Comparison of ENCODE assay signal across 23 cellular contexts in genomic region chr1:163084330-163084729, GRCh38. TPM values are rescaled to one million over a fixed set of nuclear protein-coding genes. Genes with fewer than 3 reads are reported as not detected.
DNase-seq lines count a peak whose midpoint lies in the region; ATAC-seq and TF ChIP-seq lines count a peak whose summit lies in the region.
"Had no signal": no experiment of that assay in that cellular context is flagged by ENCODE, and none has a peak within 500 bp of the region (broad histone marks: within the 10 kb centered on the region; RNA-seq: fewer than 3 reads in every experiment).

No MANE protein-coding gene starts in this region.

- TF ChIP-seq EP300 in suprapubic skin (IDR thresholded peaks at IDR 0.05) = no peak

- H3K27ac ChIP-seq in suprapubic skin = no peak overlapping the region
- H3K27ac ChIP-seq: colonic mucosa, ovary, right lobe of liver had no signal

- ATAC-seq in natural killer cell treated with Interleukin-12 subunit alpha and Interleukin-12 subunit beta and Interleukin-15 and Interleukin-18, amount 100 ng/mL, for 72 hours = no peak
- ATAC-seq in HG03135 (IDR thresholded peaks at IDR 0.05; ENCODE audit: unreplicated experiment) = no peak
- ATAC-seq: activated naive CD4-positive, alpha-beta T cell treated with anti-CD3 and anti-CD28 coated beads, Interleukin-2, amount 50 U/mL, for 72 hours; HCT116; naive thymus-derived CD4-positive, alpha-beta T cell; right lobe of liver; T-cell had no signal

- no peaks in the 10 kb centered on the region for H3K4me1 Mint-ChIP-seq in natural killer cell treated with Interleukin-12 subunit alpha and Interleukin-12 subunit beta and Interleukin-15 and Interleukin-18, amount 100 ng/mL, for 72 hours (ENCODE audit: low read depth in 2 of 2)
- H3K4me1 Mint-ChIP-seq: brain; CD4-positive, alpha-beta memory T cell; naive thymus-derived CD4-positive, alpha-beta T cell; T-cell had no signal

- no peak for TF ChIP-seq POLR2A in suprapubic skin (IDR thresholded peaks at IDR 0.05)

- H3K4me1 ChIP-seq in suprapubic skin = peaks cover 5% of the 10 kb centered on the region
- H3K4me1 ChIP-seq: colonic mucosa, right lobe of liver had no signal

- TF ChIP-seq CTCF in suprapubic skin (IDR thresholded peaks at IDR 0.05) = no peak

- DNase-seq in DMS53 treated with DMSO at 0.1 percent for 48 hours (lab: John Stamatoyannopoulos, UW; ENCODE audit: unreplicated experiment) (peak; percentile 90), NCI-H69 (lab: John Stamatoyannopoulos, UW) (peak; percentile 39), dermis blood vessel endothelial cell (peak; percentile 16), myocyte (ENCODE audit: low read depth) (peak; percentile 82), NCI-H1694 (lab: John Stamatoyannopoulos, UW) (no peak), suprapubic skin (ENCODE audit: low spot score in 2 of 2) (no peak)
- no peak for DNase-seq in natural killer cell treated with Interleukin-12 subunit alpha and Interleukin-12 subunit beta and Interleukin-15 and Interleukin-18, amount 100 ng/mL, for 72 hours (ENCODE audit: low spot score)
- DNase-seq: activated CD4-positive, alpha-beta T cell treated with anti-CD3 and anti-CD28 coated beads for 48 hours; CD4-positive, alpha-beta memory T cell; colonic mucosa; DMS79; naive thymus-derived CD4-positive, alpha-beta T cell; NCI-H748 treated with DMSO at 0.1 percent for 48 hours; ovary; right lobe of liver; Right ventricle myocardium superior; stimulated activated CD4-positive, alpha-beta T cell treated with anti-CD3 and anti-CD28 coated beads, Interleukin-15, amount 100 ng/mL, for 24 hours; T-cell had no signal

- no peaks in the 10 kb centered on the region for H3K9me3 ChIP-seq in suprapubic skin
- H3K9me3 ChIP-seq: colonic mucosa, ovary, right lobe of liver had no signal

- no peaks in the 10 kb centered on the region for H3K27me3 ChIP-seq in suprapubic skin
- H3K27me3 ChIP-seq: colonic mucosa, ovary, right lobe of liver had no signal

- H3K4me3 ChIP-seq in suprapubic skin = no peak overlapping the region
- H3K4me3 ChIP-seq: colonic mucosa, ovary, right lobe of liver had no signal

- H3K36me3 Mint-ChIP-seq in natural killer cell treated with Interleukin-12 subunit alpha and Interleukin-12 subunit beta and Interleukin-15 and Interleukin-18, amount 100 ng/mL, for 72 hours = no peaks in the 10 kb centered on the region
- H3K36me3 Mint-ChIP-seq: activated naive CD4-positive, alpha-beta T cell treated with anti-CD3 and anti-CD28 coated beads, Interleukin-2, amount 50 U/mL, for 72 hours; brain; CD4-positive, alpha-beta memory T cell; naive thymus-derived CD4-positive, alpha-beta T cell; T-cell had no signal

- no peaks in the 10 kb centered on the region for H3K36me3 ChIP-seq in suprapubic skin
- H3K36me3 ChIP-seq: colonic mucosa, ovary, right lobe of liver had no signal

- peaks cover 3% of the 10 kb centered on the region for H3K9me3 Mint-ChIP-seq in natural killer cell treated with Interleukin-12 subunit alpha and Interleukin-12 subunit beta and Interleukin-15 and Interleukin-18, amount 100 ng/mL, for 72 hours
- H3K9me3 Mint-ChIP-seq: activated naive CD4-positive, alpha-beta T cell treated with anti-CD3 and anti-CD28 coated beads, Interleukin-2, amount 50 U/mL, for 72 hours; activated T-helper 1 cell treated with anti-CD3 and anti-CD28 coated beads, Interleukin-12 subunit alpha, Interleukin-12 subunit beta, Interleukin-2, Interleukin-4 antibody, amounts not matched to agents 30 ng/mL and 10 ng/mL and 1 ng/mL, durations not matched to agents 14 hours and 24 hours and 36 hours; T-cell had no signal

- H3K4me3 Mint-ChIP-seq in natural killer cell treated with Interleukin-12 subunit alpha and Interleukin-12 subunit beta and Interleukin-15 and Interleukin-18, amount 100 ng/mL, for 72 hours = no peak overlapping the region
- H3K4me3 Mint-ChIP-seq: activated T-helper 1 cell treated with anti-CD3 and anti-CD28 coated beads, Interleukin-12 subunit alpha, Interleukin-12 subunit beta, Interleukin-2, Interleukin-4 antibody, amounts not matched to agents 30 ng/mL and 10 ng/mL and 1 ng/mL, durations not matched to agents 14 hours and 24 hours and 36 hours; brain; CD4-positive, alpha-beta memory T cell; naive thymus-derived CD4-positive, alpha-beta T cell; T-cell had no signal

- WGBS in suprapubic skin = 75% methylated on average over 1 of the region's 1 CpG

- no peak overlapping the region for H3K27ac Mint-ChIP-seq in natural killer cell treated with Interleukin-12 subunit alpha and Interleukin-12 subunit beta and Interleukin-15 and Interleukin-18, amount 100 ng/mL, for 72 hours
- H3K27ac Mint-ChIP-seq: activated naive CD4-positive, alpha-beta T cell treated with anti-CD3 and anti-CD28 coated beads, Interleukin-2, amount 50 U/mL, for 72 hours; activated T-helper 1 cell treated with anti-CD3 and anti-CD28 coated beads, Interleukin-12 subunit alpha, Interleukin-12 subunit beta, Interleukin-2, Interleukin-4 antibody, amounts not matched to agents 30 ng/mL and 10 ng/mL and 1 ng/mL, durations not matched to agents 14 hours and 24 hours and 36 hours; brain; CD4-positive, alpha-beta memory T cell; naive thymus-derived CD4-positive, alpha-beta T cell; T-cell had no signal

- peaks cover 4 to 6% of the 10 kb centered on the region in 2 donors for H3K27me3 Mint-ChIP-seq in natural killer cell treated with Interleukin-12 subunit alpha and Interleukin-12 subunit beta and Interleukin-15 and Interleukin-18, amount 100 ng/mL, for 72 hours

RNA-seq across cellular contexts. Expression of gene RGS4, which starts 15.2 kb away (rescaled TPM):
- total RNA-seq in dermis blood vessel endothelial cell (9.2 and 26.5 TPM in 2 replicates), myocyte (14.5 and 21.0 TPM in 2 replicates), suprapubic skin (not detected)
- polyA plus RNA-seq in myocyte (2012) = 32.4 TPM
- not detected for total RNA-seq in natural killer cell treated with Interleukin-12 subunit alpha and Interleukin-12 subunit beta and Interleukin-15 and Interleukin-18, amount 100 ng/mL, for 72 hours
- total RNA-seq: activated naive CD4-positive, alpha-beta T cell treated with anti-CD3 and anti-CD28 coated beads, Interleukin-2, amount 50 U/mL, for 72 hours; activated T-helper 1 cell treated with anti-CD3 and anti-CD28 coated beads, Interleukin-12 subunit alpha, Interleukin-12 subunit beta, Interleukin-2, Interleukin-4 antibody, amounts not matched to agents 30 ng/mL and 10 ng/mL and 1 ng/mL, durations not matched to agents 14 hours and 24 hours and 36 hours; CD4-positive, alpha-beta memory T cell; naive thymus-derived CD4-positive, alpha-beta T cell; T-cell had no signal
- polyA plus RNA-seq: CD4-positive, alpha-beta memory T cell; naive thymus-derived CD4-positive, alpha-beta T cell had no signal

Comparison
In these comparisons a context has a peak if more than half of its experiments do, and no peak if none do; other contexts are left out.
1. DNase-seq: peak in DMS53 treated with DMSO at 0.1 percent for 48 hours (single experiment), NCI-H69 (single experiment), dermis blood vessel endothelial cell (single experiment) and myocyte (single experiment); none in NCI-H1694 (single experiment), natural killer cell treated with Interleukin-12 subunit alpha and Interleukin-12 subunit beta and Interleukin-15 and Interleukin-18, amount 100 ng/mL, for 72 hours (single experiment) and suprapubic skin (0 of 2).